ENCODE assay signal across 8 cellular contexts in genomic region chr9:83937861-83938455, GRCh38. TPM values are rescaled to one million over a fixed set of nuclear protein-coding genes. Genes with fewer than 3 reads are reported as not detected.
DNase-seq lines count a peak whose midpoint lies in the region; ATAC-seq, FAIRE-seq and TF ChIP-seq lines count a peak whose summit lies in the region.

No MANE protein-coding gene starts in this region.

- H3K9me3 Mint-ChIP-seq in type B pancreatic cell = no peaks in the 10 kb centered on the region

- peak; percentile 55 for ATAC-seq in GM18873 (IDR thresholded peaks at IDR 0.05; ENCODE audit: low FRiP score, unreplicated experiment)
- ATAC-seq in HG03097 (IDR thresholded peaks at IDR 0.05; ENCODE audit: low FRiP score, unreplicated experiment) = no peak

- no peak overlapping the region for H3K4me3 Mint-ChIP-seq in type B pancreatic cell

- peak; percentile 82 for TF ChIP-seq CTCF in D721Med (IDR thresholded peaks at IDR 0.05; ENCODE audit: insufficient read depth, missing control alignments)
- peak; percentile 85 for TF ChIP-seq CTCF in type B pancreatic cell (conservative IDR thresholded peaks at IDR 0.05)

- peaks cover 14% of the 10 kb centered on the region for H3K4me1 Mint-ChIP-seq in type B pancreatic cell (ENCODE audit: unreplicated experiment)

- no peaks in the 10 kb centered on the region for H3K27me3 Mint-ChIP-seq in type B pancreatic cell

- H3K36me3 Mint-ChIP-seq in type B pancreatic cell = peaks cover 3% of the 10 kb centered on the region

- FAIRE-seq in D721Med (lab: Jason Lieb, UNC) = no peak

- H3K27ac Mint-ChIP-seq in type B pancreatic cell = no peak overlapping the region

- no peak for DNase-seq in D721Med (ENCODE audit: insufficient read length, low spot score)
- peak; percentile 39 for DNase-seq in HuH-7.5 (ENCODE audit: low spot score)
- peak; percentile 72 for DNase-seq in RKO (ENCODE audit: low spot score)
- DNase-seq in cerebellum (ENCODE audit: low spot score) = peak; percentile 67
- peak; percentile 81 for DNase-seq in left kidney (ENCODE audit: low read depth, low spot score)
- DNase-seq in type B pancreatic cell (ENCODE audit: extremely low spot score, unreplicated experiment) = no peak

RNA-seq across cellular contexts. Expression of gene KIF27, which starts 16.7 kb away (rescaled TPM):
- total RNA-seq in cerebellum (13.3 TPM), type B pancreatic cell (ENCODE audit: low replicate concordance) (9.3 and 13.3 TPM in 2 replicates)

RNA-seq across cellular contexts. Expression of gene HNRNPK, which starts 42.1 kb away (rescaled TPM):
- total RNA-seq in cerebellum (553 TPM), type B pancreatic cell (ENCODE audit: low replicate concordance) (524 and 673 TPM in 2 replicates)

RNA-seq across cellular contexts. Expression of gene RMI1, which starts 42.6 kb away (rescaled TPM):
- 16.9 TPM for total RNA-seq in cerebellum
- 13.0 and 20.3 TPM in 2 replicates for total RNA-seq in type B pancreatic cell (ENCODE audit: low replicate concordance)

Comparison
In these comparisons a context has a peak if more than half of its experiments do, and no peak if none do; other contexts are left out.
1. DNase-seq: peak in HuH-7.5 (single experiment), RKO (single experiment), cerebellum (single experiment) and left kidney (single experiment); none in D721Med (single experiment) and type B pancreatic cell (single experiment).